ENCODE assay signal across 19 cellular contexts in genomic region chr3:10169000-10169496, GRCh38. TPM values are rescaled to one million over a fixed set of nuclear protein-coding genes. Genes with fewer than 3 reads are reported as not detected.
DNase-seq lines count a peak whose midpoint lies in the region; ATAC-seq and TF ChIP-seq lines count a peak whose summit lies in the region.
"Had no signal": no experiment of that assay in that cellular context is flagged by ENCODE, and none has a peak within 500 bp of the region (broad histone marks: within the 10 kb centered on the region; RNA-seq: fewer than 3 reads in every experiment).

No MANE protein-coding gene starts in this region.

- no peaks in the 10 kb centered on the region for H3K27me3 Mint-ChIP-seq in CD4-positive, CD25-positive, alpha-beta regulatory T cell
- peaks cover 13% of the 10 kb centered on the region for H3K27me3 Mint-ChIP-seq in WTC11 (ENCODE audit: low read depth)
- no peaks in the 10 kb centered on the region for H3K27me3 Mint-ChIP-seq in memory B cell
- peaks cover 8% of the 10 kb centered on the region for H3K27me3 Mint-ChIP-seq in glutamatergic neuron (ENCODE audit: unreplicated experiment)
- no peaks in the 10 kb centered on the region for H3K27me3 Mint-ChIP-seq in activated T-cell treated with anti-CD3 and anti-CD28 coated beads, Interleukin-2, amount 50 U/mL, for 24 hours

- H3K27ac ChIP-seq in CD4-positive, CD25-positive, alpha-beta regulatory T cell (ENCODE audit: insufficient read depth, low read length, poor library complexity, severe bottlenecking) = no peak overlapping the region
- H3K27ac ChIP-seq: GM23248, thoracic aorta had no signal

- H3K4me1 Mint-ChIP-seq in CD4-positive, CD25-positive, alpha-beta regulatory T cell = peaks cover 11 to 29% (median 12%) of the 10 kb centered on the region in 4 donors
- no peaks in the 10 kb centered on the region for H3K4me1 Mint-ChIP-seq in WTC11
- peaks cover 31% of the 10 kb centered on the region for H3K4me1 Mint-ChIP-seq in memory B cell
- H3K4me1 Mint-ChIP-seq in glutamatergic neuron (ENCODE audit: low read depth, unreplicated experiment) = no peaks in the 10 kb centered on the region
- H3K4me1 Mint-ChIP-seq in activated T-cell treated with anti-CD3 and anti-CD28 coated beads, Interleukin-2, amount 50 U/mL, for 24 hours (ENCODE audit: low read depth) = peaks cover 33% of the 10 kb centered on the region

- TF ChIP-seq CTCF in WTC11 (IDR thresholded peaks at IDR 0.05) (no peak), glutamatergic neuron (IDR thresholded peaks at IDR 0.05; ENCODE audit: partially characterized antibody, unreplicated experiment) (no peak)

- no peak for DNase-seq in CD4-positive, CD25-positive, alpha-beta regulatory T cell
- DNase-seq in HT1080 (ENCODE audit: low read depth) (peak; percentile 67), WTC11 (ENCODE audit: low spot score) (no peak), memory B cell (ENCODE audit: low spot score in 2 of 2) (no peak), glutamatergic neuron (no peak)
- DNase-seq in activated CD4-positive, CD25-positive, alpha-beta regulatory T cell treated with anti-CD3 and anti-CD28 coated beads, Interleukin-2, amount 50 U/mL, for 72 hours = no peak
- DNase-seq in activated T-cell treated with anti-CD3 and anti-CD28 coated beads, Interleukin-2, amount 50 U/mL, for 24 hours = no peak
- DNase-seq: activated CD4-positive, CD25-positive, alpha-beta regulatory T cell; activated CD8-positive, alpha-beta memory T cell treated with anti-CD3 and anti-CD28 coated beads, Interleukin-2, amount 50 U/mL, for 48 hours; activated naive CD4-positive, alpha-beta T cell treated with anti-CD3 and anti-CD28 coated beads for 36 hours; DMS153; effector CD4-positive, alpha-beta T cell; foreskin fibroblast; GM23248; NCI-H1048; NCI-H345; right cardiac atrium had no signal

- peak overlapping the region in 2 of 3 donors; percentile 5 to 42 for H3K27ac Mint-ChIP-seq in CD4-positive, CD25-positive, alpha-beta regulatory T cell
- H3K27ac Mint-ChIP-seq in WTC11 (no peak overlapping the region), memory B cell (peak overlapping the region; percentile 87), glutamatergic neuron (ENCODE audit: unreplicated experiment) (no peak overlapping the region)
- no peak overlapping the region for H3K27ac Mint-ChIP-seq in activated T-cell treated with anti-CD3 and anti-CD28 coated beads, Interleukin-2, amount 50 U/mL, for 24 hours
- H3K27ac Mint-ChIP-seq: activated naive CD4-positive, alpha-beta T cell treated with anti-CD3 and anti-CD28 coated beads for 36 hours had no signal

- no peaks in the 10 kb centered on the region for H3K27me3 ChIP-seq in CD4-positive, CD25-positive, alpha-beta regulatory T cell (ENCODE audit: control insufficient read depth, insufficient read depth, low read length)

- no peak for ATAC-seq in CD4-positive, CD25-positive, alpha-beta regulatory T cell (ENCODE audit: low read depth in 2 of 2)
- ATAC-seq in WTC11 (no peak), memory B cell (ENCODE audit: low read depth) (no peak), GM21423 (IDR thresholded peaks at IDR 0.05; ENCODE audit: unreplicated experiment) (no peak)
- ATAC-seq: right cardiac atrium had no signal

- H3K4me3 Mint-ChIP-seq in CD4-positive, CD25-positive, alpha-beta regulatory T cell = peak overlapping the region in 1 of 4 donors; percentile 28
- no peak overlapping the region for H3K4me3 Mint-ChIP-seq in WTC11
- peak overlapping the region; percentile 35 for H3K4me3 Mint-ChIP-seq in memory B cell
- H3K4me3 Mint-ChIP-seq in glutamatergic neuron (ENCODE audit: unreplicated experiment) = no peak overlapping the region
- no peak overlapping the region for H3K4me3 Mint-ChIP-seq in activated T-cell treated with anti-CD3 and anti-CD28 coated beads, Interleukin-2, amount 50 U/mL, for 24 hours
- H3K4me3 Mint-ChIP-seq: activated naive CD4-positive, alpha-beta T cell treated with anti-CD3 and anti-CD28 coated beads for 36 hours had no signal

- peaks cover 7% of the 10 kb centered on the region for H3K36me3 Mint-ChIP-seq in CD4-positive, CD25-positive, alpha-beta regulatory T cell
- peaks cover 31% of the 10 kb centered on the region for H3K36me3 Mint-ChIP-seq in WTC11
- peaks cover 8% of the 10 kb centered on the region for H3K36me3 Mint-ChIP-seq in memory B cell
- H3K36me3 Mint-ChIP-seq in glutamatergic neuron (ENCODE audit: unreplicated experiment) = peaks cover 11% of the 10 kb centered on the region
- H3K36me3 Mint-ChIP-seq in activated T-cell treated with anti-CD3 and anti-CD28 coated beads, Interleukin-2, amount 50 U/mL, for 24 hours (ENCODE audit: low read depth) = peaks cover 6% of the 10 kb centered on the region

- peaks cover 0 to 12% (median 4%) of the 10 kb centered on the region in 7 donors for H3K9me3 Mint-ChIP-seq in CD4-positive, CD25-positive, alpha-beta regulatory T cell
- H3K9me3 Mint-ChIP-seq in WTC11 (peaks cover 29% of the 10 kb centered on the region), memory B cell (peaks cover 4% of the 10 kb centered on the region), glutamatergic neuron (ENCODE audit: unreplicated experiment) (peaks cover 4% of the 10 kb centered on the region)
- peaks cover 5% of the 10 kb centered on the region for H3K9me3 Mint-ChIP-seq in activated T-cell treated with anti-CD3 and anti-CD28 coated beads, Interleukin-2, amount 50 U/mL, for 24 hours

- no peak overlapping the region for H3K4me3 ChIP-seq in CD4-positive, CD25-positive, alpha-beta regulatory T cell (ENCODE audit: low read depth, low read length)
- H3K4me3 ChIP-seq: GM23248, thoracic aorta had no signal

- POLR2A ChIA-PET in WTC11 (lab: Charles Lee) = no interaction called here

- CTCF ChIA-PET in WTC11 (lab: Charles Lee) = no interaction called here

- peaks cover 11% of the 10 kb centered on the region for H3K4me1 ChIP-seq in CD4-positive, CD25-positive, alpha-beta regulatory T cell (ENCODE audit: control insufficient read depth, insufficient read depth, low read length, poor library complexity, severe bottlenecking)

- no peaks in the 10 kb centered on the region for H3K36me3 ChIP-seq in CD4-positive, CD25-positive, alpha-beta regulatory T cell (ENCODE audit: control insufficient read depth, insufficient read depth, low read length)
- H3K36me3 ChIP-seq: thoracic aorta had no signal

- H3K9me3 ChIP-seq in CD4-positive, CD25-positive, alpha-beta regulatory T cell (ENCODE audit: control insufficient read depth in 2 of 2, low read length in 2 of 2) = peaks cover 0 to 11% of the 10 kb centered on the region in 2 experiments
- H3K9me3 ChIP-seq: thoracic aorta had no signal

TF ChIP-seq in WTC11, 78 proteins besides CTCF, POLR2A, EP300 and RAD21 (continues in another document):
- TF ChIP-seq TEAD1 (CRISPR knock-in tag; IDR thresholded peaks at IDR 0.05) (0 out of 2 replicates have a peak, but pooled peaks have one; percentile 49), FOXK1 (CRISPR knock-in tag; IDR thresholded peaks at IDR 0.05) (no peak), FOXP1 (CRISPR knock-in tag; IDR thresholded peaks at IDR 0.05; ENCODE audit: borderline replicate concordance) (no peak)

RNA-seq across cellular contexts. Expression of gene IRAK2, which starts 4.3 kb away (rescaled TPM):
- total RNA-seq in CD4-positive, CD25-positive, alpha-beta regulatory T cell = 3.6 TPM
- polyA plus RNA-seq in CD4-positive, CD25-positive, alpha-beta regulatory T cell = 1 to 10 TPM in 3 of 4 donors, under 1 TPM in 1; 0.68 to 3.7 (median 2.8) TPM
- total RNA-seq in HT1080 (2014; rRNA removed; shearing (Covaris generic)) = 7.5 and 9.1 TPM in 2 replicates
- polyA plus RNA-seq in HT1080 (2015; cell fraction: cytosol; rRNA removed) = 10.6 and 11.9 TPM in 2 replicates
- polyA plus RNA-seq in HT1080 (2015; cell fraction: nucleus; rRNA removed) = 16.5 and 17.8 TPM in 2 replicates
- total RNA-seq in WTC11 (2021) = 0.71 to 1.4 TPM (median 0.73 TPM) in 3 replicates
- 0.20 TPM for total RNA-seq in glutamatergic neuron (ENCODE audit: unreplicated experiment)

RNA-seq across cellular contexts. Expression of gene VHL, which starts 27.5 kb away (rescaled TPM):
- 76.6 TPM for total RNA-seq in CD4-positive, CD25-positive, alpha-beta regulatory T cell
- 10 to 100 TPM in 3 of 4 donors, 1 to 10 TPM in 1; 5.9 to 17.3 (median 12.1) TPM for polyA plus RNA-seq in CD4-positive, CD25-positive, alpha-beta regulatory T cell
- 25.3 and 31.6 TPM in 2 replicates for total RNA-seq in HT1080 (2014; rRNA removed; shearing (Covaris generic))
- polyA plus RNA-seq in HT1080 (2015; cell fraction: cytosol; rRNA removed) = 39.0 and 46.1 TPM in 2 replicates
- polyA plus RNA-seq in HT1080 (2015; cell fraction: nucleus; rRNA removed) = 49.6 and 56.7 TPM in 2 replicates
- total RNA-seq in WTC11 (2021) (49.5 to 51.3 TPM (median 50.7 TPM) in 3 replicates), glutamatergic neuron (ENCODE audit: unreplicated experiment) (69.2 TPM)

RNA-seq across cellular contexts. Expression of gene BRK1, which starts 53.6 kb away (rescaled TPM):
- total RNA-seq in CD4-positive, CD25-positive, alpha-beta regulatory T cell = 61.9 TPM
- 100 to 1,000 TPM; 229 to 275 (median 252) TPM for polyA plus RNA-seq in CD4-positive, CD25-positive, alpha-beta regulatory T cell
- total RNA-seq in HT1080 (2014; rRNA removed; shearing (Covaris generic)) = 103 and 112 TPM in 2 replicates
- polyA plus RNA-seq in HT1080 (2015; cell fraction: cytosol; rRNA removed) = 142 and 187 TPM in 2 replicates
- 50.2 and 54.0 TPM in 2 replicates for polyA plus RNA-seq in HT1080 (2015; cell fraction: nucleus; rRNA removed)
- 107 to 121 TPM (median 117 TPM) in 3 replicates for total RNA-seq in WTC11 (2021)
- 126 TPM for total RNA-seq in glutamatergic neuron (ENCODE audit: unreplicated experiment)

Comparison
In these comparisons a context has a peak if more than half of its experiments do, and no peak if none do; other contexts are left out.
1. H3K27ac Mint-ChIP-seq: peak in CD4-positive, CD25-positive, alpha-beta regulatory T cell (2 of 3) and memory B cell (single experiment); none in WTC11 (single experiment), glutamatergic neuron (single experiment) and activated T-cell treated with anti-CD3 and anti-CD28 coated beads, Interleukin-2, amount 50 U/mL, for 24 hours (single experiment).